Comparison of ENCODE assay signal across 20 cellular contexts in genomic region chr17:40978752-40979151, GRCh38. TPM values are rescaled to one million over a fixed set of nuclear protein-coding genes. Genes with fewer than 3 reads are reported as not detected.
DNase-seq lines count a peak whose midpoint lies in the region; ATAC-seq and TF ChIP-seq lines count a peak whose summit lies in the region.
"Had no signal": no experiment of that assay in that cellular context is flagged by ENCODE, and none has a peak within 500 bp of the region (broad histone marks: within the 10 kb centered on the region; RNA-seq: fewer than 3 reads in every experiment).

No MANE protein-coding gene starts in this region.

- H3K4me1 ChIP-seq in Caco-2 (peaks cover 7% of the 10 kb centered on the region), prostate gland (replicated peaks) (no peaks in the 10 kb centered on the region)

- TF ChIP-seq POLR2A in prostate gland (IDR thresholded peaks at IDR 0.05) = no peak

- H3K27me3 ChIP-seq in Caco-2 (replicated peaks; ENCODE audit: control insufficient read depth, insufficient read depth, low read length) (no peaks in the 10 kb centered on the region), prostate gland (replicated peaks; ENCODE audit: insufficient read depth) (no peaks in the 10 kb centered on the region)

- H3K4me3 ChIP-seq in Caco-2 (ENCODE audit: low read depth, low read length) (no peak overlapping the region), prostate gland (no peak overlapping the region)

- ATAC-seq in GM18909 (IDR thresholded peaks at IDR 0.05; ENCODE audit: poor library complexity, unreplicated experiment) (no peak), GM21528 (IDR thresholded peaks at IDR 0.05; ENCODE audit: low FRiP score, unreplicated experiment) (no peak)
- ATAC-seq: Panc1 had no signal

- POLR2A ChIA-PET in Caco-2 (lab: Charles Lee) = no interaction called here

- H3K9me3 ChIP-seq in Caco-2 = no peaks in the 10 kb centered on the region
- no peaks in the 10 kb centered on the region for H3K9me3 ChIP-seq in prostate gland
- H3K9me3 ChIP-seq: SK-N-SH had no signal

- H3K9me3 Mint-ChIP-seq in Caco-2 (ENCODE audit: unreplicated experiment) (peaks cover 7% of the 10 kb centered on the region), chondrocyte (ENCODE audit: low read depth) (no peaks in the 10 kb centered on the region)
- H3K9me3 Mint-ChIP-seq: CD4-positive, alpha-beta memory T cell had no signal

- H3K27ac Mint-ChIP-seq in Caco-2 (ENCODE audit: unreplicated experiment) = peak overlapping the region; percentile 43
- peak overlapping the region; percentile 1 for H3K27ac Mint-ChIP-seq in chondrocyte (ENCODE audit: unreplicated experiment)
- H3K27ac Mint-ChIP-seq: CD4-positive, alpha-beta memory T cell had no signal

- DNase-seq in Caco-2 (no peak), chondrocyte (ENCODE audit: low spot score) (no peak), mucosa of gallbladder (ENCODE audit: low spot score) (peak; percentile 49), prostate gland (ENCODE audit: low spot score) (no peak), NCI-H226 (no peak)
- no peak for DNase-seq in activated CD4-positive, alpha-beta T cell treated with anti-CD3 and anti-CD28 coated beads for 48 hours
- DNase-seq: 8988T; CD4-positive, alpha-beta memory T cell; DMS79; GOT3; KG1; NCI-H1048; NCI-H146; NCI-H2081 treated with DMSO at 0.1 percent for 48 hours; NCI-H524 treated with DMSO at 0.1 percent for 48 hours; SK-N-SH had no signal

- H3K4me3 Mint-ChIP-seq in Caco-2 (ENCODE audit: unreplicated experiment) (no peak overlapping the region), chondrocyte (ENCODE audit: unreplicated experiment) (no peak overlapping the region)
- H3K4me3 Mint-ChIP-seq: CD4-positive, alpha-beta memory T cell had no signal

- no TSS peak for BruUV-seq in Caco-2 (replicated peaks; lab: Mats Ljungman, UMichigan)

- H3K27me3 Mint-ChIP-seq in Caco-2 (ENCODE audit: insufficient read depth, unreplicated experiment) (no peaks in the 10 kb centered on the region), chondrocyte (ENCODE audit: low read depth) (no peaks in the 10 kb centered on the region)

- 40% methylated on average over 13 of the region's 13 CpGs for WGBS in prostate gland

- H3K36me3 ChIP-seq in Caco-2 (ENCODE audit: control insufficient read depth, insufficient read depth, low read length) (no peaks in the 10 kb centered on the region), prostate gland (no peaks in the 10 kb centered on the region)

- no peak for TF ChIP-seq CTCF in Caco-2 (IDR thresholded peaks at IDR 0.05; ENCODE audit: insufficient read depth in 1 of 2, low read depth in 1 of 2, low read length in 1 of 2, severe bottlenecking in 1 of 2, unreplicated experiment in 1 of 2)
- no peak for TF ChIP-seq CTCF in chondrocyte (IDR thresholded peaks at IDR 0.05)
- no peak for TF ChIP-seq CTCF in prostate gland (IDR thresholded peaks at IDR 0.05)

- H3K4me1 Mint-ChIP-seq in Caco-2 (ENCODE audit: low read depth, unreplicated experiment) = peaks cover 6% of the 10 kb centered on the region
- H3K4me1 Mint-ChIP-seq in chondrocyte (ENCODE audit: low read depth) = peaks cover 20% of the 10 kb centered on the region
- H3K4me1 Mint-ChIP-seq: CD4-positive, alpha-beta memory T cell had no signal

- peak overlapping the region; percentile 32 to 51 for H3K27ac ChIP-seq in prostate gland

- H3K36me3 Mint-ChIP-seq in Caco-2 (ENCODE audit: insufficient read depth, unreplicated experiment) (no peaks in the 10 kb centered on the region), chondrocyte (ENCODE audit: low read depth) (no peaks in the 10 kb centered on the region)
- H3K36me3 Mint-ChIP-seq: CD4-positive, alpha-beta memory T cell had no signal

- CTCF ChIA-PET in Caco-2 (lab: Charles Lee) = no interaction called here

- intact Hi-C loops in Caco-2 (cut with micrococcal nuclease; ENCODE audit: unreplicated experiment) = no loop called here
- intact Hi-C loops in prostate gland (cut with DNase I) = no loop called here

RNA-seq across cellular contexts. Expression of gene KRT40, which starts 5.4 kb away (rescaled TPM):
- not detected in 2 replicates for total RNA-seq in Caco-2 (2022)
- not detected in 3 replicates for total RNA-seq in chondrocyte
- total RNA-seq in mucosa of gallbladder = not detected
- under 1 TPM in 1 of 2 donors, not detected in 1; 0.74 TPM for total RNA-seq in prostate gland
- total RNA-seq: CD4-positive, alpha-beta memory T cell; G401 had no signal

RNA-seq across cellular contexts. Expression of gene KRT39, which starts 12.0 kb away (rescaled TPM):
- total RNA-seq in Caco-2 (2022) (not detected in 2 replicates), chondrocyte (not detected in 3 replicates), mucosa of gallbladder (not detected), prostate gland (not detected)
- total RNA-seq: CD4-positive, alpha-beta memory T cell; G401 had no signal

RNA-seq across cellular contexts. Expression of gene KRTAP3-3, which starts 15.2 kb away (rescaled TPM):
- total RNA-seq in Caco-2 (2022) (not detected in 2 replicates), chondrocyte (not detected in 3 replicates), mucosa of gallbladder (not detected), prostate gland (not detected)
- total RNA-seq: CD4-positive, alpha-beta memory T cell; G401 had no signal

RNA-seq across cellular contexts. Expression of gene KRTAP3-2, which starts 21.0 kb away (rescaled TPM):
- total RNA-seq in Caco-2 (2022) (not detected in 2 replicates), chondrocyte (not detected in 3 replicates), mucosa of gallbladder (not detected), prostate gland (not detected)
- total RNA-seq: CD4-positive, alpha-beta memory T cell; G401 had no signal

RNA-seq across cellular contexts. Expression of gene KRTAP3-1, which starts 30.2 kb away (rescaled TPM):
- total RNA-seq in Caco-2 (2022) (7.4 and 7.9 TPM in 2 replicates), chondrocyte (not detected in 3 replicates), mucosa of gallbladder (not detected), prostate gland (not detected)
- total RNA-seq: CD4-positive, alpha-beta memory T cell; G401 had no signal
